Comparison of ENCODE assay signal across 7 cellular contexts in the genomic region with DNA sequence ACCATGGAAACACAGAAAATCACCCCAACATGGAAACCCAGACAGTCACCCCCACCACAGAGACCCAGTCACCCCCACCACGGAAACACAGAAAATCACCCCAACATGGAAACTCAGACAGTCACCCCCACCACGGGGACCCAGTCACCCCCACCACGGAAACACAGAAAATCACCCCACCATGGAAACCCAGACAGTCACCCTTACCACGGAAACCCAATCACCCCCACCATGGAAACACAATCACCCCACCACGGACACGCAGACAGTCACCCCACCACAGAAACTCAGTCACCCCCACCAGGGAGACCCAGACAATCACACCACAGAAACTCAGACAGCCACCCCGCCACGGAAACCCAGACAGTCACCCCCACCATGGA. TPM values are rescaled to one million over a fixed set of nuclear protein-coding genes. Genes with fewer than 3 reads are reported as not detected.
DNase-seq lines count a peak whose midpoint lies in the region; ATAC-seq and TF ChIP-seq lines count a peak whose summit lies in the region.
"Not testable (repeated sequence)": the region's sequence is repeated elsewhere in the genome, so short reads cannot be mapped to it uniquely, and the experiment has no call there.

No MANE protein-coding gene starts in this region.

- H3K9me3 Mint-ChIP-seq in CD8-positive, alpha-beta T cell; activated naive CD8-positive, alpha-beta T cell (ENCODE audit: low read depth); naive thymus-derived CD4-positive, alpha-beta T cell: not testable (repeated sequence)

- ATAC-seq in CD8-positive, alpha-beta T cell, result peak; percentile 51
- ATAC-seq in activated CD4-positive, CD25-positive, alpha-beta regulatory T cell treated with anti-CD3 and anti-CD28 coated beads, Interleukin-2, amount 50 U/mL, for 24 hours, result peak; percentile 42 to 52
- ATAC-seq in naive thymus-derived CD4-positive, alpha-beta T cell, result peak; percentile 18

- H3K79me2 ChIP-seq in KMS-11 (ENCODE audit: insufficient read depth, low read depth), result not testable (repeated sequence)

- H3K9ac ChIP-seq in KMS-11, result not testable (repeated sequence)

- H3K4me1 Mint-ChIP-seq in CD8-positive, alpha-beta T cell (ENCODE audit: low read depth), result peaks cover 14% of the 10 kb centered on the region
- H3K4me1 Mint-ChIP-seq in activated naive CD8-positive, alpha-beta T cell (ENCODE audit: low read depth), result peaks cover 28% of the 10 kb centered on the region
- H3K4me1 Mint-ChIP-seq in naive thymus-derived CD4-positive, alpha-beta T cell, result peaks cover 7 to 30% (median 17%) of the 10 kb centered on the region in 7 donors

- not testable (repeated sequence) for H3K27me3 Mint-ChIP-seq in CD8-positive, alpha-beta T cell (ENCODE audit: low read depth); activated naive CD8-positive, alpha-beta T cell; naive thymus-derived CD4-positive, alpha-beta T cell

- not testable (repeated sequence) for H3K4me1 ChIP-seq in CD8-positive, alpha-beta T cell (ENCODE audit: insufficient read depth, low read length); KMS-11 (ENCODE audit: low read depth, poor library complexity, severe bottlenecking); naive thymus-derived CD4-positive, alpha-beta T cell (ENCODE audit: control insufficient read depth in 2 of 2, insufficient read depth in 2 of 2, low read length in 2 of 2)

- H3K27ac Mint-ChIP-seq in CD8-positive, alpha-beta T cell; naive thymus-derived CD4-positive, alpha-beta T cell: not testable (repeated sequence)
- H3K27ac Mint-ChIP-seq in activated naive CD8-positive, alpha-beta T cell, result peak overlapping the region; percentile 77

- H3K9me3 ChIP-seq in CD8-positive, alpha-beta T cell (ENCODE audit: low read length); naive thymus-derived CD4-positive, alpha-beta T cell (ENCODE audit: control insufficient read depth in 2 of 3, low read length in 3 of 3): not testable (repeated sequence)

- POLR2A ChIA-PET in CD8-positive, alpha-beta T cell (lab: Charles Lee); naive thymus-derived CD4-positive, alpha-beta T cell (lab: Charles Lee): not testable (repeated sequence)

- CTCF ChIA-PET in CD8-positive, alpha-beta T cell (lab: Charles Lee), result interaction anchor here (0.9 kb wide), 1 partner anchor 52 kb away, joined by 4 read pairs; no protein-coding TSS in a partner anchor
- CTCF ChIA-PET in naive thymus-derived CD4-positive, alpha-beta T cell (lab: Charles Lee), result not testable (repeated sequence)

- H4K20me1 ChIP-seq in KMS-11 (ENCODE audit: insufficient read depth), result not testable (repeated sequence)

- H3K36me3 Mint-ChIP-seq in CD8-positive, alpha-beta T cell, result peaks cover 78% of the 10 kb centered on the region
- H3K36me3 Mint-ChIP-seq in activated naive CD8-positive, alpha-beta T cell, result peaks cover 25% of the 10 kb centered on the region
- peaks cover 6 to 67% (median 43%) of the 10 kb centered on the region in 5 donors for H3K36me3 Mint-ChIP-seq in naive thymus-derived CD4-positive, alpha-beta T cell

- intact Hi-C loops in CD8-positive, alpha-beta T cell (cut with DNase I, micrococcal nuclease); naive thymus-derived CD4-positive, alpha-beta T cell (cut with micrococcal nuclease): not testable (repeated sequence)

- not testable (repeated sequence) for H3K27me3 ChIP-seq in CD8-positive, alpha-beta T cell (ENCODE audit: insufficient read depth, low read length); KMS-11 (ENCODE audit: insufficient read depth, low read depth); naive thymus-derived CD4-positive, alpha-beta T cell (ENCODE audit: control insufficient read depth in 2 of 2, insufficient read depth in 2 of 2, low read length in 2 of 2)

- not testable (repeated sequence) for TF ChIP-seq CTCF in CD8-positive, alpha-beta T cell (IDR thresholded peaks at IDR 0.05); KMS-11 (conservative IDR thresholded peaks at IDR 0.05; ENCODE audit: low read depth, low read length)

- not testable (repeated sequence) for H3K4me2 ChIP-seq in KMS-11

- H3K27ac ChIP-seq in CD8-positive, alpha-beta T cell (ENCODE audit: low read depth, low read length); naive thymus-derived CD4-positive, alpha-beta T cell (ENCODE audit: low read depth, low read length): not testable (repeated sequence)
- H3K27ac ChIP-seq in KMS-11, result peak overlapping the region; percentile 62; the same call in 1 of the 2 replicates

- peaks cover 27% of the 10 kb centered on the region for H3K36me3 ChIP-seq in CD8-positive, alpha-beta T cell (ENCODE audit: insufficient read depth, low read length)
- not testable (repeated sequence) for H3K36me3 ChIP-seq in KMS-11 (ENCODE audit: insufficient read depth)
- H3K36me3 ChIP-seq in naive thymus-derived CD4-positive, alpha-beta T cell (ENCODE audit: control insufficient read depth in 2 of 3, insufficient read depth in 3 of 3, low read length in 3 of 3), result peaks cover 0 to 57% (median 15%) of the 10 kb centered on the region in 3 experiments

- not testable (repeated sequence) for H3K4me3 ChIP-seq in CD8-positive, alpha-beta T cell (ENCODE audit: low read depth, low read length); KMS-11 (IDR thresholded peaks at IDR 0.05; ENCODE audit: insufficient read depth, low read depth, low read length); naive thymus-derived CD4-positive, alpha-beta T cell (ENCODE audit: low read length)

- not testable (repeated sequence) for H3K4me3 Mint-ChIP-seq in CD8-positive, alpha-beta T cell; activated naive CD8-positive, alpha-beta T cell; naive thymus-derived CD4-positive, alpha-beta T cell

- peak in 1 of 7 experiments; percentile 31 for DNase-seq in CD8-positive, alpha-beta T cell
- DNase-seq in activated T-cell treated with anti-CD3 and anti-CD28 coated beads for 48 hours (ENCODE audit: low read depth), result peak; percentile 34
- not testable (repeated sequence) for DNase-seq in naive thymus-derived CD4-positive, alpha-beta T cell
- peak; percentile 7 to 57 for DNase-seq in stimulated activated CD8-positive, alpha-beta memory T cell treated with anti-CD3 and anti-CD28 coated beads, Interleukin-15, amount 100 ng/mL, for 48 hours (ENCODE audit: low read depth in 2 of 2)

- not testable (repeated sequence) for H2AFZ ChIP-seq in KMS-11 (ENCODE audit: low read depth)

RNA-seq across cellular contexts. Expression of gene CARS2, which starts 28.7 kb away (rescaled TPM):
- 10 to 100 TPM; 48.2 to 48.8 TPM for total RNA-seq in CD8-positive, alpha-beta T cell
- 100 to 1,000 TPM in 2 of 5 experiments, 10 to 100 TPM in 3; 73.1 to 106 (median 89.7) TPM for total RNA-seq in naive thymus-derived CD4-positive, alpha-beta T cell
- 10 to 100 TPM; 28.6 to 43.1 TPM for polyA plus RNA-seq in naive thymus-derived CD4-positive, alpha-beta T cell

RNA-seq across cellular contexts. Expression of gene ING1, which starts 36.3 kb away (rescaled TPM):
- total RNA-seq in CD8-positive, alpha-beta T cell, result 10 to 100 TPM; 14.9 to 15.6 TPM
- total RNA-seq in naive thymus-derived CD4-positive, alpha-beta T cell, result 10 to 100 TPM; 14.4 to 33.8 (median 21.8) TPM
- polyA plus RNA-seq in naive thymus-derived CD4-positive, alpha-beta T cell, result 10 to 100 TPM in 1 of 2 donors, 1 to 10 TPM in 1; 9.1 to 22.2 TPM
